Comparison of ENCODE assay signal across 8 cellular contexts in the genomic region with DNA sequence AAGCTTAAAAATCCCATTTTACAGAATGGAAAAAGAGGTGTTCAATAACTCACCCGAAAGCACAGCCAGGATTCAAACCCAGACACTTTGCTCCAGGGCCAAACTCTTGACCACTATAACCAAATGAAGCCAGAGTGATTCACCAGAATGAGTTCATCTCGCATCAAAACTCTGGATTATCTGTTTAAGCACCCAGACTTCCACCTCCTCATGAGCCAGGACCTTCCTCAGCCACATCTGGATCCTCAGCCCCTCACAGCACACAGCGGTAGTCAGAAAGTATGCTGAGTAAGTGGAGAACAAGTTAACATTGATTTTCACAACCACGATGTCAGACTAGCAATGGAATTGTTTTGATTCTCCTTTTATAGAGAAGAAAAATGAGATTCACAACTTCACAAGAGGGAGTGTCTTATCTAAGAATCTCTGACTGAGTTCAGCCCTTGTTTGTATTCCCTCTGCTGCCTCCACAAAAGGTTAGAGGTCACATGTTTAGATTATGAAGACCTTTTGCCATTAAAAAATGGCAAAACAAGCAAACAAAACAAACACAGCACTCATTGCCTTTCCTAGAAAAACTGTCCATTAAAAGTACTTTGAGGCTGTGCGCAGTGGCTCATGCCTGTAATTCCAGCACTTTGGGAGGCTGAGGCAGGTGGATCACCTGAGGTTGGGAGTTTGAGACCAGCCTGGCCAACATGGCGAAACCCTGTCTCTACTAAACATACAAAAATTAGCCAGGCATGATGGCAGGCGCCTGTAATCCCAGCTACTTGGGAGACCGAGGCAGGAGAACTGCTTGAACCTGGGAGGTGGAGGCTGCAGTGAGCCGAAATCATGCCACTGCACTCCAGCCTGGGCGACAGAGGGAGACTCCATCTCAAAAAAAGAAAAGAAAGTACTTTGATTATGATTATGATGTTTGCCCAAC. TPM values are rescaled to one million over a fixed set of nuclear protein-coding genes. Genes with fewer than 3 reads are reported as not detected.
DNase-seq lines count a peak whose midpoint lies in the region; ATAC-seq and TF ChIP-seq lines count a peak whose summit lies in the region.
"Not testable (repeated sequence)": the region's sequence is repeated elsewhere in the genome, so short reads cannot be mapped to it uniquely, and the experiment has no call there.

No MANE protein-coding gene starts in this region.

- DNase-seq in Daoy (ENCODE audit: low read depth), result peak; percentile 88
- peak; percentile 64 for DNase-seq in LHCN-M2 (ENCODE audit: low read depth)
- DNase-seq in astrocyte of the spinal cord (ENCODE audit: low read depth, low spot score), result peak; percentile 87
- peak; percentile 29 for DNase-seq in epithelial cell of esophagus (ENCODE audit: low read depth)
- peak; percentile 22 for DNase-seq in hepatocyte (ENCODE audit: low spot score)
- peak; percentile 86 for DNase-seq in osteoblast (ENCODE audit: insufficient read length, low spot score, missing footprints)
- DNase-seq in vagina (ENCODE audit: extremely low spot score in 2 of 2), result not testable (repeated sequence)

- not testable (repeated sequence) for H3K4me3 ChIP-seq in astrocyte of the spinal cord (ENCODE audit: low read depth, low read length); epithelial cell of esophagus (ENCODE audit: low read length); hepatocyte; osteoblast (ENCODE audit: insufficient read depth, low read length); vagina

- H3K36me3 ChIP-seq in hepatocyte (replicated peaks; ENCODE audit: insufficient read depth, low read depth); osteoblast (ENCODE audit: insufficient read depth, low read length); vagina: not testable (repeated sequence)

- H3K27ac ChIP-seq in hepatocyte, result peak overlapping the region; percentile 73
- peak overlapping the region; percentile 46 for H3K27ac ChIP-seq in osteoblast (ENCODE audit: low read depth, low read length)
- H3K27ac ChIP-seq in vagina, result peak overlapping the region; percentile 66

- H3K9me2 ChIP-seq in hepatocyte (replicated peaks; ENCODE audit: insufficient read depth), result not testable (repeated sequence)

- not testable (repeated sequence) for TF ChIP-seq POLR2A in vagina (IDR thresholded peaks at IDR 0.05)

- H3K4me2 ChIP-seq in hepatocyte, result not testable (repeated sequence)
- H3K4me2 ChIP-seq in osteoblast (ENCODE audit: insufficient read depth, low read length), result peak overlapping the region; percentile 29

- not testable (repeated sequence) for H3K79me2 ChIP-seq in hepatocyte; osteoblast (ENCODE audit: insufficient read depth, low read length)

- H2AFZ ChIP-seq in hepatocyte; osteoblast (ENCODE audit: low read length): not testable (repeated sequence)

- H3K9me3 ChIP-seq in hepatocyte (ENCODE audit: low read depth); osteoblast (ENCODE audit: low read depth, low read length); vagina: not testable (repeated sequence)

- intact Hi-C loops in vagina (cut with DNase I), result not testable (repeated sequence)

- WGBS in hepatocyte (ENCODE audit: low lambda C conversion rate, missing lambda C conversion rate), result 74% methylated on average over 10 of the region's 10 CpGs

- ATAC-seq in SK-N-SH treated with all-trans-retinoic acid at 6 μM for 48 hours, result peak; percentile 28; the same call in 1 of the 3 replicates

- in situ Hi-C loops in astrocyte of the spinal cord (cut with HindIII; ENCODE audit: low sequenced_read_pairs), result not testable (repeated sequence)

- TF ChIP-seq CTCF in astrocyte of the spinal cord (IDR thresholded peaks at IDR 0.05; ENCODE audit: low read depth, low read length); epithelial cell of esophagus (IDR thresholded peaks at IDR 0.05; ENCODE audit: insufficient read depth, low read depth, low read length, missing control alignments); hepatocyte (IDR thresholded peaks at IDR 0.05; ENCODE audit: poor library complexity); osteoblast (IDR thresholded peaks at IDR 0.05; ENCODE audit: extremely low read depth, low read depth, low read length); vagina (IDR thresholded peaks at IDR 0.05): not testable (repeated sequence)

- not testable (repeated sequence) for H4K20me1 ChIP-seq in hepatocyte (ENCODE audit: insufficient read depth, poor library complexity, severe bottlenecking); osteoblast (ENCODE audit: insufficient read depth, low read length)

- peaks cover 36% of the 10 kb centered on the region for H3K4me1 ChIP-seq in hepatocyte (ENCODE audit: insufficient read depth)
- peaks cover 43% of the 10 kb centered on the region for H3K4me1 ChIP-seq in osteoblast (ENCODE audit: insufficient read depth, low read length)
- H3K4me1 ChIP-seq in vagina, result peaks cover 31% of the 10 kb centered on the region

- H3K27me3 ChIP-seq in hepatocyte; osteoblast (ENCODE audit: insufficient read depth, low read length); vagina: not testable (repeated sequence)

RNA-seq across cellular contexts. Expression of gene ATP13A3, which starts 7.5 kb away (rescaled TPM):
- 184 and 186 TPM in 2 replicates for total RNA-seq in Daoy (2014; rRNA removed; shearing (Covaris generic))
- total RNA-seq in LHCN-M2 (2014; rRNA removed), result 169 and 175 TPM in 2 replicates
- polyA plus RNA-seq in LHCN-M2 (2012), result 22.9 TPM
- total RNA-seq in hepatocyte, result 107 and 131 TPM in 2 replicates
- 18.3 and 20.5 TPM in 2 replicates for polyA plus RNA-seq in hepatocyte
- total RNA-seq in osteoblast, result 248 and 311 TPM in 2 replicates
- 57.7 TPM for total RNA-seq in vagina
